ENCODE assay signal across 9 cellular contexts in genomic region chr10:86536294-86536861, GRCh38. TPM values are rescaled to one million over a fixed set of nuclear protein-coding genes. Genes with fewer than 3 reads are reported as not detected.
DNase-seq lines count a peak whose midpoint lies in the region; ATAC-seq and TF ChIP-seq lines count a peak whose summit lies in the region.
"Had no signal": no experiment of that assay in that cellular context is flagged by ENCODE, and none has a peak within 500 bp of the region (broad histone marks: within the 10 kb centered on the region; RNA-seq: fewer than 3 reads in every experiment).

No MANE protein-coding gene starts in this region.

- H3K36me3 Mint-ChIP-seq in WTC11, result no peaks in the 10 kb centered on the region

- H3K4me1 Mint-ChIP-seq in WTC11, result peaks cover 22% of the 10 kb centered on the region

- no peaks in the 10 kb centered on the region for H3K4me1 ChIP-seq in HAP-1
- H3K4me1 ChIP-seq: prostate gland had no signal

- H3K27me3 Mint-ChIP-seq in WTC11 (ENCODE audit: low read depth), result peaks cover 28% of the 10 kb centered on the region

- peak overlapping the region; percentile 77 for H3K4me3 Mint-ChIP-seq in WTC11

- POLR2A ChIA-PET in WTC11 (lab: Charles Lee), result interaction anchor here (0.6 to 2.3 kb wide), 3 partner anchors 14 to 136 kb away, joined by 3 to 13 read pairs (median 3); partner anchors contain the start of gene WAPL

- H3K9me3 ChIP-seq in HAP-1, result no peaks in the 10 kb centered on the region
- H3K9me3 ChIP-seq: prostate gland had no signal

- CTCF ChIA-PET in WTC11 (lab: Charles Lee), result interaction anchor here (0.6 to 3.3 kb wide), 4 partner anchors 10 to 930 kb away, joined by 3 to 24 read pairs (median 12); no protein-coding TSS in a partner anchor

- H3K4me3 ChIP-seq in HAP-1, result no peak overlapping the region

- ATAC-seq in WTC11, result peak; percentile 43

- no peak for TF ChIP-seq CTCF in C4-2B (conservative IDR thresholded peaks at IDR 0.05)
- no peak for TF ChIP-seq CTCF in WTC11 (IDR thresholded peaks at IDR 0.05)

- peak; percentile 61 for DNase-seq in WTC11 (ENCODE audit: low spot score)
- peak; percentile 69 for DNase-seq in central memory CD4-positive, alpha-beta T cell
- peak; percentile 68 for DNase-seq in retina
- no peak for DNase-seq in HAP-1 (ENCODE audit: low spot score in 2 of 2)
- no peak for DNase-seq in HK-2 (ENCODE audit: unreplicated experiment)
- no peak for DNase-seq in NCI-H345 treated with DMSO at 0.1 percent for 48 hours (lab: John Stamatoyannopoulos, UW; ENCODE audit: unreplicated experiment)
- no peak for DNase-seq in ACHN

- no peaks in the 10 kb centered on the region for H3K36me3 ChIP-seq in HAP-1 (replicated peaks)
- H3K36me3 ChIP-seq: prostate gland had no signal

- no peaks in the 10 kb centered on the region for H3K27me3 ChIP-seq in HAP-1 (ENCODE audit: low read depth)

- in situ Hi-C loops in HAP-1 (cut with MboI; ENCODE audit: low sequenced_read_pairs) (no loop called here), ACHN (cut with HindIII; ENCODE audit: low pct_ligation_motif_present, low pct_unique_long_range_greater_than_20kb, low sequenced_read_pairs) (no loop called here)

- H3K27ac Mint-ChIP-seq in WTC11, result no peak overlapping the region

- peaks cover 8% of the 10 kb centered on the region; the same call in 1 of the 2 replicates for H3K9me3 Mint-ChIP-seq in WTC11

- peak overlapping the region; percentile 73 for H3K27ac ChIP-seq in C4-2B

TF ChIP-seq in WTC11, 78 proteins besides CTCF, POLR2A, EP300 and RAD21:
- TF ChIP-seq MAX (CRISPR knock-in tag; IDR thresholded peaks at IDR 0.05) (0 out of 2 replicates have a peak, but pooled peaks have one; percentile 13), TEAD4 (CRISPR knock-in tag; IDR thresholded peaks at IDR 0.05) (no peak)

RNA-seq across cellular contexts. Expression of gene WAPL, which starts 14.8 kb away (rescaled TPM):
- 41.7 to 48.0 TPM (median 41.8 TPM) in 3 replicates for total RNA-seq in WTC11 (2021)

Comparison
In these comparisons a context has a peak if more than half of its experiments do, and no peak if none do; other contexts are left out.
1. DNase-seq: peak in WTC11 (single experiment), central memory CD4-positive, alpha-beta T cell (single experiment) and retina (single experiment); none in HAP-1 (0 of 2), HK-2 (single experiment), NCI-H345 treated with DMSO at 0.1 percent for 48 hours (single experiment) and ACHN (single experiment).